1 cellular context compared by ENCODE assay signal in genomic region chr1:35768350-35769187, GRCh38.
TF ChIP-seq lines count a peak whose summit lies in the region.

No MANE protein-coding gene starts in this region.

TF ChIP-seq in SK-N-SH treated with all-trans-retinoic acid at 6 μM for 48 hours, 23 proteins besides CTCF, POLR2A, EP300 and RAD21 (continued from another document):
- TF ChIP-seq PATZ1 (CRISPR knock-in tag; IDR thresholded peaks at IDR 0.05; ENCODE audit: borderline replicate concordance) (no peak), POU6F1 (CRISPR knock-in tag; IDR thresholded peaks at IDR 0.05; ENCODE audit: borderline replicate concordance, low read depth) (no peak), CREB5 (CRISPR knock-in tag; IDR thresholded peaks at IDR 0.05; ENCODE audit: low read depth) (no peak), ZNF70 (CRISPR knock-in tag; IDR thresholded peaks at IDR 0.05) (no peak), GLIS3 (CRISPR knock-in tag; IDR thresholded peaks at IDR 0.05) (no peak), TCF4 (CRISPR knock-in tag; IDR thresholded peaks at IDR 0.05; ENCODE audit: borderline replicate concordance) (no peak), CSDC2 (CRISPR knock-in tag; IDR thresholded peaks at IDR 0.05) (no peak), ZFP30 (CRISPR knock-in tag; IDR thresholded peaks at IDR 0.05) (no peak), TOX (CRISPR knock-in tag; IDR thresholded peaks at IDR 0.05; ENCODE audit: borderline replicate concordance) (no peak)
